3 cellular contexts compared by ENCODE assay signal in genomic region chr3:129413271-129413670, GRCh38. TPM values are rescaled to one million over a fixed set of nuclear protein-coding genes. Genes with fewer than 3 reads are reported as not detected.
"Had no signal": no experiment of that assay in that cellular context is flagged by ENCODE, and none has a peak within 500 bp of the region (broad histone marks: within the 10 kb centered on the region; RNA-seq: fewer than 3 reads in every experiment).

No MANE protein-coding gene starts in this region.

RNA-seq across cellular contexts. Expression of gene EFCAB12, which starts 15.2 kb away (rescaled TPM):
- total RNA-seq: epithelial cell of proximal tubule, lower leg skin, psoas muscle had no signal
